12 cellular contexts compared by ENCODE assay signal in the genomic region with DNA sequence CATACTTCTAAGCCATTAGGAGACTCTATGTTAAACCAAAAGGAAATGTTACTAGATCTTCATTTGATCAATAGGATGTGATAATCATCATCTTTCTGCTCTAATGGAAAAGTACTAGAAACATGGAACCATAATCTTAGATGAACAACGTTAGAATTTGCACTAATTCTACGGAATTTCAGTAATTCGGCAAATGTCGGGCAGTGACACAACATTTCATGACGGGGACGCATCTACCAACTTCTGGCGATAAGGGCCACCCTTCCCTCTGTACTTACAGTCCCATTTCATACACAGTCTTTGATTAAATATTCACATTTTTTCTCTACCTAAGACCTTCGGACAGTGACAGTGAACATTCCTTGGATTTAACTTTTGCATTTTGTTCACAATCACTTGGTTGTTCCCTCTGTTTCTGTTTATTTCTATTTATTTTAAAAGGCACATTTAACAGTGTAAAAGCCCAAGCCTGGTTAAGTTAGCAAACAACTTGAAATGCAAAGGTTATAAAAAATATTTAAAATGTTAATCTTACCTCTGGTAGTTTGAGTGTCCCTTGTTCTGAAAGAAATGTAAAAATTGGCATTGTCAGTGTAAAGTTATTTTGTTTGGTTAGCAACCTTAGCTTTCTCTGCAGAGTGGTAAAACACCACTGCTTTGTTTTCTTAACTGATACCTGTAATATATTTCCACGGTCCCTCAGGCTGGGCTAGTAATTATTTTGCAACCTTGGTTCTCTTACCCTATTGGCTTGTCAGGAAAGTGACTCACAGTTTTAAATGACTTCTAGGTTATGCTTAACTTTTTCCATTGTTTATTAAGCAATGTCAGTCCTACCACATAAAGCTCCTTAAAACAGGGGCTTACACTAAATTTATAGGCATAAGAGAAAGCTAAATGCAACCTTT.
A peak's percentile ranks its signal among the peaks of the same experiment; 100 is the strongest.
DNase-seq lines count a peak whose midpoint lies in the region; ATAC-seq and TF ChIP-seq lines count a peak whose summit lies in the region.
"Had no signal": no experiment of that assay in that cellular context is flagged by ENCODE, and none has a peak within 500 bp of the region (broad histone marks: within the 10 kb centered on the region; RNA-seq: fewer than 3 reads in every experiment).

No MANE protein-coding gene starts in this region.

- H3K4me1 ChIP-seq in fibroblast of lung (ENCODE audit: control insufficient read depth, extremely low read depth, insufficient read depth, low read length) (no peaks in the 10 kb centered on the region), sigmoid colon (peaks cover 0 to 74% (median 42%) of the 10 kb centered on the region in 4 donors)

- no peak overlapping the region for H3K9ac ChIP-seq in fibroblast of lung (ENCODE audit: insufficient read depth, low read length)

- H3K27ac ChIP-seq in fibroblast of lung (ENCODE audit: insufficient read depth, low read length) (no peak overlapping the region), sigmoid colon (peak overlapping the region; percentile 52 to 66 (median 58))

- no peaks in the 10 kb centered on the region for H3K79me2 ChIP-seq in fibroblast of lung (ENCODE audit: control insufficient read depth, insufficient read depth, low read length)

- POLR2A ChIA-PET in HEK293T (lab: Yijun Ruan, JAX): no interaction called here

- CTCF ChIA-PET in HEK293T (lab: Yijun Ruan, JAX): interaction anchor here (0.6 to 1.7 kb wide), 2 partner anchors 21 to 60 kb away, joined by 3 to 5 read pairs; no protein-coding TSS in a partner anchor

- no peak overlapping the region for H2AFZ ChIP-seq in fibroblast of lung (ENCODE audit: low read length)

- DNase-seq in HEK293T (ENCODE audit: extremely low spot score): peak; percentile 52
- DNase-seq in SIG-M5 treated with dmso at 0.1 percent for 504 hours (lab: John Stamatoyannopoulos, UW; ENCODE audit: unreplicated experiment): peak; percentile 88
- peak; percentile 3 to 64 for DNase-seq in fibroblast of lung (ENCODE audit: low read depth in 2 of 2)
- DNase-seq in sigmoid colon: no peak
- DNase-seq in RPMI8226: no peak
- no peak for DNase-seq in NCI-H1436 (lab: John Stamatoyannopoulos, UW)
- DNase-seq: CD4-positive, alpha-beta memory T cell; central memory CD4-positive, alpha-beta T cell; NCI-H1930; stimulated activated CD4-positive, alpha-beta T cell treated with anti-CD3 and anti-CD28 coated beads, Interleukin-15, amount 100 ng/mL, for 24 hours had no signal

- peak in 1 of 2 donors; percentile 39 for TF ChIP-seq POLR2A in sigmoid colon (IDR thresholded peaks at IDR 0.05)

- ATAC-seq in GM19452 (IDR thresholded peaks at IDR 0.05; ENCODE audit: unreplicated experiment) (no peak), HG02884 (IDR thresholded peaks at IDR 0.05; ENCODE audit: unreplicated experiment) (no peak)

- TF ChIP-seq CTCF in fibroblast of lung (conservative IDR thresholded peaks at IDR 0.05 in 1 of 2, IDR thresholded peaks at IDR 0.05 in 1 of 2; ENCODE audit: low read depth in 1 of 2, low read length in 2 of 2): no peak
- no peak for TF ChIP-seq CTCF in sigmoid colon (IDR thresholded peaks at IDR 0.05)

- TF ChIP-seq EP300 in sigmoid colon (IDR thresholded peaks at IDR 0.05): no peak

- intact Hi-C loops in sigmoid colon (cut with DNase I): loop anchor here (5.0 kb wide), 1 partner anchor 156 kb away; no protein-coding TSS in a partner anchor

- 17 to 67% methylated on average over 9 of the region's 9 CpGs for WGBS in sigmoid colon, 2 donors

- H3K9me3 ChIP-seq in fibroblast of lung (ENCODE audit: control insufficient read depth, insufficient read depth, low read depth, low read length) (no peaks in the 10 kb centered on the region), sigmoid colon (no peaks in the 10 kb centered on the region)

- H3K36me3 ChIP-seq in fibroblast of lung (ENCODE audit: control insufficient read depth, insufficient read depth, low read length) (no peaks in the 10 kb centered on the region), sigmoid colon (no peaks in the 10 kb centered on the region)

- H4K20me1 ChIP-seq in fibroblast of lung (ENCODE audit: control insufficient read depth, extremely low read depth, insufficient read depth, low read length): no peaks in the 10 kb centered on the region

- H3K4me2 ChIP-seq in fibroblast of lung (ENCODE audit: extremely low read depth, insufficient read depth, low read length): no peak overlapping the region

- H3K4me3 ChIP-seq in fibroblast of lung (replicated peaks in 1 of 4; ENCODE audit: control extremely low read depth in 1 of 4, insufficient read depth in 1 of 4, low read depth in 3 of 4, low read length in 4 of 4) (no peak overlapping the region), sigmoid colon (no peak overlapping the region)

- H3K27me3 ChIP-seq in fibroblast of lung (ENCODE audit: control insufficient read depth, insufficient read depth, low read length) (no peaks in the 10 kb centered on the region), sigmoid colon (no peaks in the 10 kb centered on the region)

TF ChIP-seq in HEK293T, 16 proteins besides CTCF, POLR2A, EP300 and RAD21:
- TF ChIP-seq HDGF (IDR thresholded peaks at IDR 0.05; ENCODE audit: borderline replicate concordance) (no peak), ELF4 (IDR thresholded peaks at IDR 0.05) (no peak), FOXM1 (IDR thresholded peaks at IDR 0.05; ENCODE audit: borderline replicate concordance) (no peak), NFRKB (IDR thresholded peaks at IDR 0.05) (no peak), SUZ12 (IDR thresholded peaks at IDR 0.05) (no peak), ZNF384 (IDR thresholded peaks at IDR 0.05) (no peak), SP1 (IDR thresholded peaks at IDR 0.05) (no peak), BHLHE40 (IDR thresholded peaks at IDR 0.05; ENCODE audit: borderline replicate concordance) (no peak), LEF1 (IDR thresholded peaks at IDR 0.05; ENCODE audit: borderline replicate concordance) (no peak), FOXK2 (IDR thresholded peaks at IDR 0.05) (0 out of 2 replicates have a peak, but pooled peaks have one; percentile 34), TARDBP (IDR thresholded peaks at IDR 0.05) (no peak), L3MBTL2 (conservative IDR thresholded peaks at IDR 0.05) (no peak), ARNT (IDR thresholded peaks at IDR 0.05) (no peak), CTBP1 (IDR thresholded peaks at IDR 0.05; ENCODE audit: borderline replicate concordance) (peak; percentile 89; the same call in 1 of the 2 replicates), FOXA1 (IDR thresholded peaks at IDR 0.05) (no peak)
- TF ChIP-seq, protein P1, sequence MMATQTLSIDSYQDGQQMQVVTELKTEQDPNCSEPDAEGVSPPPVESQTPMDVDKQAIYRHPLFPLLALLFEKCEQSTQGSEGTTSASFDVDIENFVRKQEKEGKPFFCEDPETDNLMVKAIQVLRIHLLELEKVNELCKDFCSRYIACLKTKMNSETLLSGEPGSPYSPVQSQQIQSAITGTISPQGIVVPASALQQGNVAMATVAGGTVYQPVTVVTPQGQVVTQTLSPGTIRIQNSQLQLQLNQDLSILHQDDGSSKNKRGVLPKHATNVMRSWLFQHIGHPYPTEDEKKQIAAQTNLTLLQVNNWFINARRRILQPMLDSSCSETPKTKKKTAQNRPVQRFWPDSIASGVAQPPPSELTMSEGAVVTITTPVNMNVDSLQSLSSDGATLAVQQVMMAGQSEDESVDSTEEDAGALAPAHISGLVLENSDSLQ (IDR thresholded peaks at IDR 0.05): peak; percentile 87
TF ChIP-seq in HEK293T: peak in this region for 3.

Comparison
In these comparisons a context has a peak if more than half of its experiments do, and no peak if none do; other contexts are left out.
1. DNase-seq: peak in HEK293T (single experiment), SIG-M5 treated with dmso at 0.1 percent for 504 hours (single experiment) and fibroblast of lung (2 of 2); none in sigmoid colon (single experiment), RPMI8226 (single experiment) and NCI-H1436 (single experiment).